28 cellular contexts compared by ENCODE assay signal in the genomic region with DNA sequence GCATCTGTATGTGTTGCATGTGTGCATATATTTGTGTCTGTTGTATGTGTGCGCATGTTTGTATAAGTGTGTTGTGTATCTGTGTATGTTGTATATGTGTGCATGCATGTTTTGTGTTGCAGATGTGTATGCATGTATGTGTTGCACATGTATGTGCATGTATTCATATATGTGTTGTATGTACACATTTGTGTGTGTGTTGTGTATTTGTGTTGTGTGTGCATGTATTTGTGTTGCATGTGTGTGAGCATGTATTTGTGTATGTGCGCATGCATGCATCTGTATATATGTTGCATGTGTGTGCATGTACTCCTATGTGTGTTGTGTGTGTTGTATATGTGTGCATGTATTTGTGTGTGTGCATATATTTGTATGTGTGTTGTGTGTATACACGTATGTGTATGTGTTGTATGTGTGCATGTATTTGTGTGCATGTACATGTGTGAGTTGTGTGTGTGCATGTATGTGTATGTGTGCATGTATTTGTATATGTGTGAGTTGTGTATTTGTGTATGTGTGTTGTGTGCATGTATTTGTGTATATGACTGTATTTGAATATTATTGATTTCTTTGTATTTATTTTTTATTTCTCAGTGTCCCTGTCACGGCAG. TPM values are rescaled to one million over a fixed set of nuclear protein-coding genes. Genes with fewer than 3 reads are reported as not detected.
DNase-seq lines count a peak whose midpoint lies in the region; ATAC-seq, FAIRE-seq and TF ChIP-seq lines count a peak whose summit lies in the region.
"Had no signal": no experiment of that assay in that cellular context is flagged by ENCODE, and none has a peak within 500 bp of the region (broad histone marks: within the 10 kb centered on the region; RNA-seq: fewer than 3 reads in every experiment).

No MANE protein-coding gene starts in this region.

- no peak overlapping the region for H2BK12ac ChIP-seq in H1 (ENCODE audit: low read depth, low read length)

- 0 out of 2 replicates have a peak overlapping the region, but pooled peaks have one; percentile 6 for H2BK5ac ChIP-seq in H1 (ENCODE audit: low read depth, low read length)

- intact Hi-C loops in PC-9 (cut with micrococcal nuclease; ENCODE audit: unreplicated experiment) = no loop called here
- intact Hi-C loops in body of pancreas (cut with DNase I) = loop anchor here (10.0 kb wide), 1 partner anchor 107 kb away; the partner anchor contains the start of gene SDSL

- H4K20me1 ChIP-seq in H1 (replicated peaks in 1 of 2; ENCODE audit: control insufficient read depth in 1 of 2, insufficient read depth in 2 of 2, low read length in 2 of 2) (peaks cover 0 to 3% of the 10 kb centered on the region in 2 experiments), PC-9 (ENCODE audit: insufficient read depth) (no peaks in the 10 kb centered on the region; the same call in none of the 2 replicates)

- H3K9me2 ChIP-seq in PC-9 (ENCODE audit: insufficient read depth) = no peaks in the 10 kb centered on the region

- peaks cover 4 to 15% (median 13%) of the 10 kb centered on the region in 4 donors for H3K4me1 Mint-ChIP-seq in CD4-positive, CD25-positive, alpha-beta regulatory T cell
- H3K4me1 Mint-ChIP-seq in T-helper 17 cell = peaks cover 11% of the 10 kb centered on the region
- H3K4me1 Mint-ChIP-seq: IgD-negative memory B cell had no signal

- H2AFZ ChIP-seq in H1 (ENCODE audit: low read length) (no peak overlapping the region), PC-9 (no peak overlapping the region)

- H3K4me2 ChIP-seq in H1 (ENCODE audit: insufficient read depth in 1 of 2, low read depth in 2 of 2, low read length in 2 of 2) = no peak overlapping the region
- no peak overlapping the region for H3K4me2 ChIP-seq in PC-9
- H3K4me2 ChIP-seq: BLaER1 treated with 17β-estradiol and CSF1 and Interleukin-3, amounts not matched to agents 10 nM and 100 nM had no signal

- CTCF ChIA-PET in H1 (lab: Charles Lee; ENCODE audit: partially characterized antibody) = interaction anchor here (1.0 to 3.5 kb wide), 2 partner anchors 19 to 107 kb away, joined by 3 to 20 read pairs; no protein-coding TSS in a partner anchor
- CTCF ChIA-PET in PC-9 (lab: Charles Lee) = no interaction called here

- TF ChIP-seq POLR2A in GM12891 (IDR thresholded peaks at IDR 0.05; ENCODE audit: low read depth, low read length) = no peak
- TF ChIP-seq POLR2A in H1 (IDR thresholded peaks at IDR 0.05; ENCODE audit: control extremely low read depth in 1 of 2, low read depth in 2 of 2, low read length in 2 of 2) = no peak
- no peak for TF ChIP-seq POLR2A in body of pancreas (IDR thresholded peaks at IDR 0.05)

- H3K79me2 ChIP-seq in H1 (ENCODE audit: control insufficient read depth in 1 of 2, insufficient read depth in 2 of 2, low read length in 2 of 2) = no peaks in the 10 kb centered on the region
- H3K79me2 ChIP-seq in PC-9 (ENCODE audit: low read depth) = no peaks in the 10 kb centered on the region

- H2BK15ac ChIP-seq in H1 (ENCODE audit: low read length) = no peak overlapping the region

- TF ChIP-seq RAD21 in H1 (IDR thresholded peaks at IDR 0.05 in 1 of 2, conservative IDR thresholded peaks at IDR 0.05 in 1 of 2; ENCODE audit: low read depth in 2 of 2, low read length in 2 of 2) = no peak

- H3K27me3 ChIP-seq in CD4-positive, CD25-positive, alpha-beta regulatory T cell (ENCODE audit: control insufficient read depth, insufficient read depth, low read length) = no peaks in the 10 kb centered on the region
- no peaks in the 10 kb centered on the region; a peak in 1 of 7 replicates for H3K27me3 ChIP-seq in H1 (replicated peaks in 1 of 4; ENCODE audit: control insufficient read depth in 3 of 4, extremely low read depth in 1 of 4, insufficient read depth in 3 of 4, low read length in 3 of 4)
- no peaks in the 10 kb centered on the region for H3K27me3 ChIP-seq in PC-9 (ENCODE audit: insufficient read depth, low read depth)
- no peaks in the 10 kb centered on the region for H3K27me3 ChIP-seq in body of pancreas
- H3K27me3 ChIP-seq: BLaER1 treated with 17β-estradiol and CSF1 and Interleukin-3, amounts not matched to agents 10 nM and 100 nM had no signal

- H3K27ac ChIP-seq in CD4-positive, CD25-positive, alpha-beta regulatory T cell (ENCODE audit: insufficient read depth, low read length, poor library complexity, severe bottlenecking) = no peak overlapping the region
- H3K27ac ChIP-seq in H1 (ENCODE audit: low read depth, low read length) = no peak overlapping the region
- H3K27ac ChIP-seq in PC-9 = no peak overlapping the region
- no peak overlapping the region for H3K27ac ChIP-seq in body of pancreas
- H3K27ac ChIP-seq: BLaER1 treated with 17β-estradiol and CSF1 and Interleukin-3, amounts not matched to agents 10 nM and 100 nM; SK-N-MC had no signal

- no peaks in the 10 kb centered on the region for H3K9me3 ChIP-seq in CD4-positive, CD25-positive, alpha-beta regulatory T cell (ENCODE audit: control insufficient read depth in 2 of 2, low read length in 2 of 2)
- H3K9me3 ChIP-seq in T-helper 17 cell (ENCODE audit: control insufficient read depth, low read length, poor library complexity, severe bottlenecking) (no peaks in the 10 kb centered on the region), H1 (ENCODE audit: insufficient read depth in 2 of 2, low read depth in 1 of 2, low read length in 1 of 2) (no peaks in the 10 kb centered on the region), PC-9 (ENCODE audit: insufficient read depth, low read depth) (no peaks in the 10 kb centered on the region), body of pancreas (no peaks in the 10 kb centered on the region)

- peak overlapping the region in 1 of 4 donors; percentile 38 for H3K4me3 Mint-ChIP-seq in CD4-positive, CD25-positive, alpha-beta regulatory T cell
- H3K4me3 Mint-ChIP-seq in T-helper 17 cell = no peak overlapping the region
- H3K4me3 Mint-ChIP-seq: IgD-negative memory B cell had no signal

- DNase-seq in CD4-positive, CD25-positive, alpha-beta regulatory T cell = no peak
- DNase-seq in GM12891 (ENCODE audit: insufficient read length, low spot score) (no peak), T-helper 17 cell (no peak), H1 (ENCODE audit: low read depth in 1 of 2, low spot score in 2 of 2) (no peak), PC-9 (no peak), body of pancreas (no peak)
- DNase-seq: AML-193, Calu3, DMS153, DND-41, H7, NCI-H1092, NCI-H1436, NCI-H187, NCI-H2081 treated with DMSO at 0.1 percent for 48 hours, NCI-H2171, NCI-H226, NCI-H510A, NCI-H69, SIG-M5 had no signal

- peaks cover 4% of the 10 kb centered on the region; the same call in 1 of the 2 replicates for H3K23me2 ChIP-seq in H1 (ENCODE audit: low read depth, low read length)

- peaks cover 81% of the 10 kb centered on the region for H3K36me3 ChIP-seq in CD4-positive, CD25-positive, alpha-beta regulatory T cell (ENCODE audit: control insufficient read depth, insufficient read depth, low read length)
- H3K36me3 ChIP-seq in H1 (ENCODE audit: control insufficient read depth in 2 of 4, insufficient read depth in 4 of 4, low read length in 3 of 4) = peaks cover 0 to 16% (median 6%) of the 10 kb centered on the region in 4 experiments; a peak in 7 of 8 replicates
- peaks cover 9% of the 10 kb centered on the region; the same call in 1 of the 2 replicates for H3K36me3 ChIP-seq in PC-9 (ENCODE audit: low read depth)
- H3K36me3 ChIP-seq in body of pancreas (replicated peaks in 1 of 2; ENCODE audit: insufficient read depth in 1 of 2, low read depth in 2 of 2) = peaks cover 0 to 17% of the 10 kb centered on the region in 2 donors

- POLR2A ChIA-PET in H1 (lab: Charles Lee; ENCODE audit: partially characterized antibody) (no interaction called here), PC-9 (lab: Charles Lee; ENCODE audit: unreplicated experiment) (no interaction called here)

- 0 out of 2 replicates have a peak overlapping the region, but pooled peaks have one; percentile 5 for H2BK20ac ChIP-seq in H1 (ENCODE audit: low read length)

- H2BK120ac ChIP-seq in H1 (replicated peaks; ENCODE audit: low read depth, low read length) = peak overlapping the region; percentile 25

- TF ChIP-seq EP300 in H1 (IDR thresholded peaks at IDR 0.05; ENCODE audit: borderline replicate concordance in 1 of 2, low read depth in 2 of 2, low read length in 2 of 2) = no peak

- H3K36me3 Mint-ChIP-seq in CD4-positive, CD25-positive, alpha-beta regulatory T cell = peaks cover 48% of the 10 kb centered on the region
- H3K36me3 Mint-ChIP-seq in T-helper 17 cell (ENCODE audit: low read depth) = peaks cover 10% of the 10 kb centered on the region

- no peaks in the 10 kb centered on the region for H3K27me3 Mint-ChIP-seq in CD4-positive, CD25-positive, alpha-beta regulatory T cell
- H3K27me3 Mint-ChIP-seq in T-helper 17 cell = no peaks in the 10 kb centered on the region
- H3K27me3 Mint-ChIP-seq: IgD-negative memory B cell had no signal

- WGBS in H1 (ENCODE audit: extremely low coverage in 1 of 2, insufficient coverage in 1 of 2, insufficient read length in 1 of 2, insufficient replicate concordance in 2 of 2, low coverage in 1 of 2, low lambda C conversion rate in 2 of 2, missing lambda C conversion rate in 1 of 2), 2 experiments = 85% methylated on average over 4 of the region's 4 CpGs; no CpG with 5 or more reads in 1 of the 2 experiments
- 90 to 95% methylated on average over 4 of the region's 4 CpGs for WGBS in body of pancreas, 2 donors

- no peaks in the 10 kb centered on the region for H3K4me1 ChIP-seq in CD4-positive, CD25-positive, alpha-beta regulatory T cell (ENCODE audit: control insufficient read depth, insufficient read depth, low read length, poor library complexity, severe bottlenecking)
- H3K4me1 ChIP-seq in H1 (replicated peaks in 1 of 4; ENCODE audit: control insufficient read depth in 3 of 4, insufficient read depth in 4 of 4, low read length in 3 of 4) (peaks cover 0 to 3% (median 0%) of the 10 kb centered on the region in 4 experiments; a peak in 2 of 7 replicates), PC-9 (replicated peaks; ENCODE audit: insufficient read depth) (peaks cover 14% of the 10 kb centered on the region), body of pancreas (no peaks in the 10 kb centered on the region)

- H3K14ac ChIP-seq in H1 (ENCODE audit: insufficient read length) = no peak overlapping the region

- peak overlapping the region; percentile 80; the same call in 1 of the 2 replicates for H2AK5ac ChIP-seq in H1 (ENCODE audit: low read depth, low read length)

- H3K4ac ChIP-seq in H1 (replicated peaks; ENCODE audit: insufficient read length, low read depth, low read length) = peak overlapping the region; percentile 87

- no peak overlapping the region for H3K4me3 ChIP-seq in CD4-positive, CD25-positive, alpha-beta regulatory T cell (ENCODE audit: low read depth, low read length)
- no peak overlapping the region for H3K4me3 ChIP-seq in H1 (ENCODE audit: extremely low read depth in 1 of 4, insufficient read depth in 2 of 4, low read depth in 3 of 4, low read length in 4 of 4)
- no peak overlapping the region for H3K4me3 ChIP-seq in PC-9
- no peak overlapping the region for H3K4me3 ChIP-seq in body of pancreas
- H3K4me3 ChIP-seq: BLaER1 treated with 17β-estradiol and CSF1 and Interleukin-3, amounts not matched to agents 10 nM and 100 nM; SK-N-MC had no signal

- H3K56ac ChIP-seq in H1 (replicated peaks; ENCODE audit: insufficient read length, low read depth, low read length) = no peak overlapping the region

- peaks cover 19% of the 10 kb centered on the region for H3F3A ChIP-seq in PC-9 (ENCODE audit: insufficient read depth, low read depth)

- H3K9ac ChIP-seq in H1 (replicated peaks in 1 of 4; ENCODE audit: extremely low read depth in 1 of 4, low read depth in 3 of 4, low read length in 3 of 4) = no peak overlapping the region
- H3K9ac ChIP-seq: BLaER1 treated with 17β-estradiol and CSF1 and Interleukin-3, amounts not matched to agents 10 nM and 100 nM had no signal

- no peak overlapping the region for H4K5ac ChIP-seq in H1 (ENCODE audit: insufficient read length, low read depth, low read length)

- no peaks in the 10 kb centered on the region for H3K9me3 Mint-ChIP-seq in CD4-positive, CD25-positive, alpha-beta regulatory T cell
- H3K9me3 Mint-ChIP-seq: IgD-negative memory B cell had no signal

- H4K91ac ChIP-seq in H1 (replicated peaks; ENCODE audit: insufficient read length, low read length) = no peak overlapping the region

- TF ChIP-seq CTCF in H1 (IDR thresholded peaks at IDR 0.05; ENCODE audit: control extremely low read depth in 1 of 3, insufficient read depth in 1 of 3, low read depth in 1 of 3, low read length in 3 of 3) = no peak
- no peak for TF ChIP-seq CTCF in PC-9 (conservative IDR thresholded peaks at IDR 0.05)
- TF ChIP-seq CTCF in body of pancreas (IDR thresholded peaks at IDR 0.05) = peak in 1 of 7 experiments; percentile 8

- no peak overlapping the region for H3K18ac ChIP-seq in H1 (ENCODE audit: extremely low read depth, low read length)

- no TSS peak for BruUV-seq in PC-9 (replicated peaks; lab: Mats Ljungman, UMichigan)

- no peaks in the 10 kb centered on the region for H3K79me1 ChIP-seq in H1 (ENCODE audit: low read depth, low read length)

- peak overlapping the region in 2 of 3 donors; percentile 2 to 68 for H3K27ac Mint-ChIP-seq in CD4-positive, CD25-positive, alpha-beta regulatory T cell
- peak overlapping the region; percentile 4 for H3K27ac Mint-ChIP-seq in T-helper 17 cell
- H3K27ac Mint-ChIP-seq: IgD-negative memory B cell had no signal

- no peak overlapping the region for H4K8ac ChIP-seq in H1 (ENCODE audit: extremely low read depth, insufficient read depth, low read length)

- peak; percentile 85 for FAIRE-seq in GM12891 (lab: Jason Lieb, UNC)
- peak; percentile 55 for FAIRE-seq in H1 (lab: Jason Lieb, UNC)
- FAIRE-seq: A204.1, GM19239, RCC 7860 had no signal

- no peak overlapping the region for H3K23ac ChIP-seq in H1 (ENCODE audit: insufficient read length)

- no peak for ATAC-seq in CD4-positive, CD25-positive, alpha-beta regulatory T cell (ENCODE audit: low read depth in 2 of 2)
- ATAC-seq in T-helper 17 cell (no peak), GM19324 (IDR thresholded peaks at IDR 0.05; ENCODE audit: low FRiP score, unreplicated experiment) (no peak), GM18520 (IDR thresholded peaks at IDR 0.05; ENCODE audit: unreplicated experiment) (no peak), body of pancreas (no peak)

RNA-seq across cellular contexts. Expression of gene SLC8B1, which starts 16.8 kb away (rescaled TPM):
- 77.8 TPM for total RNA-seq in CD4-positive, CD25-positive, alpha-beta regulatory T cell
- polyA plus RNA-seq in CD4-positive, CD25-positive, alpha-beta regulatory T cell = 10 to 100 TPM; 47.4 to 95.0 (median 66.1) TPM
- polyA plus RNA-seq in GM12891 (2012; ENCODE audit: low read depth, missing spikeins) = 2.4 TPM
- total RNA-seq in T-helper 17 cell (10 to 100 TPM; 58.6 to 66.0 TPM), PC-9 (2021) (29.0 and 39.1 TPM in 2 replicates), body of pancreas (10 to 100 TPM; 25.2 to 44.2 TPM)
- 11.2 and 11.3 TPM in 2 replicates for total RNA-seq in H1 (2021; fragmentation: NEBNext Ultra II Directional; extraction: Animal tissue kit (Norgen Biotek cat#: 25700))
- 19.1 and 26.9 TPM in 2 replicates for polyA plus RNA-seq in H1 (2011; rRNA removed)
- polyA plus RNA-seq in H1 (2011; cell fraction: cytosol; rRNA removed) = 13.9 TPM
- polyA plus RNA-seq in H1 (2011; cell fraction: nucleus; rRNA removed) = 35.0 TPM
- polyA plus RNA-seq in H1 (2012, experiment 1 of 2) = 5.9 to 13.1 TPM (median 9.4 TPM) in 4 replicates
- 6.9 TPM for polyA plus RNA-seq in H1 (2012, experiment 2 of 2)
- 15.0 TPM for polyA plus RNA-seq in H1 (2013, experiment 1 of 2)
- 13.8 TPM for polyA plus RNA-seq in H1 (2013, experiment 2 of 2)
- polyA minus RNA-seq in H1 (2011; rRNA and poly(A)+ RNA removed) = 15.9 and 20.1 TPM in 2 replicates
- 5.6 TPM for polyA minus RNA-seq in H1 (2011; cell fraction: cytosol; rRNA and poly(A)+ RNA removed)
- 11.7 TPM for polyA minus RNA-seq in H1 (2011; cell fraction: nucleus; rRNA and poly(A)+ RNA removed)

RNA-seq across cellular contexts. Expression of gene PLBD2, which starts 40.2 kb away (rescaled TPM):
- total RNA-seq in CD4-positive, CD25-positive, alpha-beta regulatory T cell = 14.4 TPM
- 1 to 10 TPM; 4.9 to 7.0 (median 6.2) TPM for polyA plus RNA-seq in CD4-positive, CD25-positive, alpha-beta regulatory T cell
- 6.1 TPM for polyA plus RNA-seq in GM12891 (2012; ENCODE audit: low read depth, missing spikeins)
- total RNA-seq in T-helper 17 cell (10 to 100 TPM; 14.0 to 19.0 TPM), PC-9 (2021) (30.7 and 33.8 TPM in 2 replicates), body of pancreas (10 to 100 TPM; 17.8 to 18.4 TPM)
- total RNA-seq in H1 (2021; fragmentation: NEBNext Ultra II Directional; extraction: Animal tissue kit (Norgen Biotek cat#: 25700)) = 33.1 and 33.5 TPM in 2 replicates
- 16.8 and 25.6 TPM in 2 replicates for polyA plus RNA-seq in H1 (2011; rRNA removed)
- 15.6 TPM for polyA plus RNA-seq in H1 (2011; cell fraction: cytosol; rRNA removed)
- 21.4 TPM for polyA plus RNA-seq in H1 (2011; cell fraction: nucleus; rRNA removed)
- polyA plus RNA-seq in H1 (2012, experiment 1 of 2) = 27.5 to 34.4 TPM (median 29.7 TPM) in 4 replicates
- polyA plus RNA-seq in H1 (2012, experiment 2 of 2) = 22.2 TPM
- 83.3 TPM for polyA plus RNA-seq in H1 (2013, experiment 1 of 2)
- 83.3 TPM for polyA plus RNA-seq in H1 (2013, experiment 2 of 2)
- polyA minus RNA-seq in H1 (2011; rRNA and poly(A)+ RNA removed) = 15.8 and 22.1 TPM in 2 replicates
- 25.1 TPM for polyA minus RNA-seq in H1 (2011; cell fraction: cytosol; rRNA and poly(A)+ RNA removed)
- 12.2 TPM for polyA minus RNA-seq in H1 (2011; cell fraction: nucleus; rRNA and poly(A)+ RNA removed)
